In the genomic region with DNA sequence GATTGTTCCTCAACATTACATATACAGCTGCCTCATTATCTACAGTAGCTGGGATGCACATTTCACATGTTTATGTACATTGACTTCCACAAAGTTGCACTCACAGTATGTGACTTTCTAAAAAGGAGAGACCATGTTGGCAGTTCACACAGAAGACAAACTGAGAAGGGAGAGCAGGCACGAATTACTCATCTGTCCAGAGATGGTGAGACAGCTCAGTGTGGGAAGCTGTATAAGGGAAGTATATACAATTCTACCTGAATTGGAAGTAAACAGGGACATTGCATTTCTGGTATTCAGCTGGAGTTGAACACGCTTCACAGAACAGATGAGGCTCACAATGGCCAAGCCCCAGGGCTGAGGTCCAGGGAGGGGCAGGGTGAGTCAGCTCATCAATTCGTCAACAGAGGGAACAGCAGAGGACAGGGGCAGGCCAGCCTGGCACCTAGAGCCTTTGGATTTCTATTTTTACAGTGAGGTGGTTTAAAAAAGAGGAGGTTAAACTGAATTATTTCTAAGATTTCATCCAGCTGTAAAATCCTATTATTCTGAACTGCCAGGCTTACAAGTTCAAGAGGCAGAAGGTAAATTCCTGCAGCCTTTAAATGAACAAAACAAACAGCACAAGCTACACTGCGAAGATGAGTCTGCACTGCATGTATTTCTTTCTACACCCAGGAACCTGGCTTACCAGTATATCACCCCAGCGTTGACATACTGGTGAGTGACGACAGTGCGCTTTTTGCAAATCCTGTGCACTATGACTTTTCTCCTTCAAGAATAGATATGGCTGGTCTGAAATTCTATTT, we compare ENCODE assay signal across 8 cellular contexts. TPM values are rescaled to one million over a fixed set of nuclear protein-coding genes. Genes with fewer than 3 reads are reported as not detected.
DNase-seq lines count a peak whose midpoint lies in the region; ATAC-seq and FAIRE-seq lines count a peak whose summit lies in the region.

No MANE protein-coding gene starts in this region.

- peak; percentile 15 for FAIRE-seq in RCC 7860 (lab: Jason Lieb, UNC)

- H3K4me3 Mint-ChIP-seq in natural killer cell treated with Interleukin-12 subunit alpha and Interleukin-12 subunit beta and Interleukin-15 and Interleukin-18, amount 100 ng/mL, for 72 hours, result peak overlapping the region; percentile 49

- no peaks in the 10 kb centered on the region for H3K9me3 Mint-ChIP-seq in natural killer cell treated with Interleukin-12 subunit alpha and Interleukin-12 subunit beta and Interleukin-15 and Interleukin-18, amount 100 ng/mL, for 72 hours

- ATAC-seq in natural killer cell treated with Interleukin-12 subunit alpha and Interleukin-12 subunit beta and Interleukin-15 and Interleukin-18, amount 100 ng/mL, for 72 hours, result peak; percentile 36 to 45
- no peak for ATAC-seq in HG03432 (IDR thresholded peaks at IDR 0.05; ENCODE audit: unreplicated experiment)

- peaks cover 12% of the 10 kb centered on the region for H3K36me3 Mint-ChIP-seq in natural killer cell treated with Interleukin-12 subunit alpha and Interleukin-12 subunit beta and Interleukin-15 and Interleukin-18, amount 100 ng/mL, for 72 hours

- DNase-seq in COLO668 (lab: John Stamatoyannopoulos, UW; ENCODE audit: unreplicated experiment), result peak; percentile 75
- DNase-seq in RCC 7860 (ENCODE audit: low spot score), result peak; percentile 45
- DNase-seq in fibroblast of gingiva (ENCODE audit: low read depth), result peak; percentile 36
- DNase-seq in natural killer cell treated with Interleukin-12 subunit alpha and Interleukin-12 subunit beta and Interleukin-15 and Interleukin-18, amount 100 ng/mL, for 72 hours (ENCODE audit: low spot score), result no peak
- no peak for DNase-seq in HPDE6-E6E7 (ENCODE audit: extremely low spot score)
- DNase-seq in stimulated activated CD4-positive, alpha-beta T cell treated with anti-CD3 and anti-CD28 coated beads, Interleukin-4, amount 100 ng/mL, for 24 hours, result no peak
- DNase-seq in AML-193 (lab: John Stamatoyannopoulos, UW), result no peak

- no peaks in the 10 kb centered on the region for H3K27me3 Mint-ChIP-seq in natural killer cell treated with Interleukin-12 subunit alpha and Interleukin-12 subunit beta and Interleukin-15 and Interleukin-18, amount 100 ng/mL, for 72 hours

- peak overlapping the region; percentile 45 to 83 for H3K27ac Mint-ChIP-seq in natural killer cell treated with Interleukin-12 subunit alpha and Interleukin-12 subunit beta and Interleukin-15 and Interleukin-18, amount 100 ng/mL, for 72 hours

- peaks cover 34 to 35% of the 10 kb centered on the region in 2 donors for H3K4me1 Mint-ChIP-seq in natural killer cell treated with Interleukin-12 subunit alpha and Interleukin-12 subunit beta and Interleukin-15 and Interleukin-18, amount 100 ng/mL, for 72 hours (ENCODE audit: low read depth in 2 of 2)

RNA-seq across cellular contexts. Expression of gene PARP4, which starts 9.8 kb away (rescaled TPM):
- total RNA-seq in natural killer cell treated with Interleukin-12 subunit alpha and Interleukin-12 subunit beta and Interleukin-15 and Interleukin-18, amount 100 ng/mL, for 72 hours, result 10 to 100 TPM; 55.8 to 71.8 TPM

Comparison
In these comparisons a context has a peak if more than half of its experiments do, and no peak if none do; other contexts are left out.
1. DNase-seq: peak in COLO668 (single experiment), RCC 7860 (single experiment) and fibroblast of gingiva (single experiment); none in natural killer cell treated with Interleukin-12 subunit alpha and Interleukin-12 subunit beta and Interleukin-15 and Interleukin-18, amount 100 ng/mL, for 72 hours (single experiment), HPDE6-E6E7 (single experiment), stimulated activated CD4-positive, alpha-beta T cell treated with anti-CD3 and anti-CD28 coated beads, Interleukin-4, amount 100 ng/mL, for 24 hours (single experiment) and AML-193 (0 of 2).